Comparison of ENCODE assay signal across 13 cellular contexts in the genomic region with DNA sequence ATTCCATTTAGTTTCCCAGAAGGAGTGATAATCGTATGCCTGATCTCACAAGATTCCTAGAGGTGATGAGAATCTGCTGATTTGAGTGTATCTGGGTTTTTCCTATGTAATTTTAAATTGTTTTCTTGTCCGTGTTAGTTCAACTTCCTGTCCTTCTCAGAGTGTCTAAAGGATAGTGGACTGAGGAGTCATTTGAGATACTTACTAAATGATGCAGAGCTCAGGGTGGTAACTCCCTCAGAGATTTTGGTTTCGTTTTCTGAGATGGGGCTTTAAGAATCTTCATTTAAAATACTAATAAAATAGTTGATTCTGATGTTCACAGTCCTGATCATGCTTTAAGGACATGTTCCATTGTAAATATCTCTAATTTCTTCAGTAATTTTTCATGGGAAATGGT. TPM values are rescaled to one million over a fixed set of nuclear protein-coding genes. Genes with fewer than 3 reads are reported as not detected.
DNase-seq lines count a peak whose midpoint lies in the region; ATAC-seq, FAIRE-seq and TF ChIP-seq lines count a peak whose summit lies in the region.
"Had no signal": no experiment of that assay in that cellular context is flagged by ENCODE, and none has a peak within 500 bp of the region (broad histone marks: within the 10 kb centered on the region; RNA-seq: fewer than 3 reads in every experiment).

No MANE protein-coding gene starts in this region.

- ATAC-seq in stimulated activated naive CD8-positive, alpha-beta T cell treated with anti-CD3 and anti-CD28 coated beads, Interleukin-15, Interleukin-2, amounts not matched to agents 100 U/mL and 50 U/mL, for 24 hours: no peak
- ATAC-seq in HG03064 (IDR thresholded peaks at IDR 0.05; ENCODE audit: low read depth, unreplicated experiment) (peak; percentile 74), GM12878 (peak; percentile 99), sciatic nerve (no peak)

- H3K9me3 Mint-ChIP-seq in stimulated activated naive CD8-positive, alpha-beta T cell treated with anti-CD3 and anti-CD28 coated beads, Interleukin-15, Interleukin-2, amounts not matched to agents 100 ng/mL and 50 ng/mL, for 24 hours: no peaks in the 10 kb centered on the region
- H3K9me3 Mint-ChIP-seq: stimulated activated naive B cell treated with anti-CD40 and anti-IgM and Interleukin-4, amounts not matched to agents 10 μg/mL and 1 μg/mL and 100 μg/mL, for 72 hours had no signal

- in situ Hi-C loops in GM12878 (cut with MboI): no loop called here

- peak overlapping the region; percentile 81 for H3K27ac ChIP-seq in GM12878 (ENCODE audit: control insufficient read depth, insufficient read depth)
- H3K27ac ChIP-seq in dorsolateral prefrontal cortex: no peak overlapping the region
- H3K27ac ChIP-seq: BLaER1, esophagus muscularis mucosa had no signal

- H3K79me2 ChIP-seq in GM12878 (ENCODE audit: control insufficient read depth, insufficient read depth, low read length): peaks cover 3% of the 10 kb centered on the region; the same call in 1 of the 2 replicates

- H3K4me3 Mint-ChIP-seq in stimulated activated naive CD8-positive, alpha-beta T cell treated with anti-CD3 and anti-CD28 coated beads, Interleukin-15, Interleukin-2, amounts not matched to agents 100 ng/mL and 50 ng/mL, for 24 hours: peak overlapping the region; percentile 45
- H3K4me3 Mint-ChIP-seq: stimulated activated naive B cell treated with anti-CD40 and anti-IgM and Interleukin-4, amounts not matched to agents 10 μg/mL and 1 μg/mL and 100 μg/mL, for 72 hours had no signal

- TSS peak; percentile 30 for BruUV-seq in GM12878 (replicated peaks; lab: Mats Ljungman, UMichigan)

- 2% methylated on average over 3 of the region's 3 CpGs for WGBS in GM12878 (ENCODE audit: insufficient coverage, insufficient replicate concordance, low lambda C conversion rate, missing lambda C conversion rate)

- H3K27ac Mint-ChIP-seq in stimulated activated naive CD8-positive, alpha-beta T cell treated with anti-CD3 and anti-CD28 coated beads, Interleukin-15, Interleukin-2, amounts not matched to agents 100 ng/mL and 50 ng/mL, for 24 hours: peak overlapping the region; percentile 68
- H3K27ac Mint-ChIP-seq: stimulated activated naive B cell treated with anti-CD40 and anti-IgM and Interleukin-4, amounts not matched to agents 10 μg/mL and 1 μg/mL and 100 μg/mL, for 72 hours had no signal

- intact Hi-C loops in GM12878 (cut with micrococcal nuclease; ENCODE audit: unreplicated experiment) (no loop called here), sciatic nerve (cut with DNase I) (no loop called here), dorsolateral prefrontal cortex (cut with DNase I) (no loop called here)

- CTCF ChIA-PET in GM12878 (lab: Yijun Ruan, JAX): no interaction called here

- H3K4me1 ChIP-seq in GM12878 (ENCODE audit: control insufficient read depth, insufficient read depth, low read length): peaks cover 5% of the 10 kb centered on the region
- H3K4me1 ChIP-seq: BLaER1, esophagus muscularis mucosa had no signal

- POLR2A ChIA-PET in GM12878 (lab: Charles Lee): interaction anchor here (0.6 to 1.0 kb wide), 3 partner anchors 16 to 392 kb away, joined by 3 to 6 read pairs (median 6); no protein-coding TSS in a partner anchor

- H4K20me1 ChIP-seq in GM12878 (ENCODE audit: control insufficient read depth, insufficient read depth): no peaks in the 10 kb centered on the region
- H4K20me1 ChIP-seq: BLaER1 had no signal

- H3K36me3 ChIP-seq in GM12878 (ENCODE audit: control insufficient read depth in 2 of 2, insufficient read depth in 2 of 2, low read length in 1 of 2): peaks cover 5 to 9% of the 10 kb centered on the region in 2 experiments; a peak in 3 of 4 replicates
- H3K36me3 ChIP-seq: esophagus muscularis mucosa had no signal

- TF ChIP-seq RAD21 in GM12878 (IDR thresholded peaks at IDR 0.05; ENCODE audit: insufficient read depth, low read depth, low read length): no peak

- H3K4me2 ChIP-seq in GM12878 (ENCODE audit: control insufficient read depth, insufficient read depth): peak overlapping the region; percentile 66
- H3K4me2 ChIP-seq: BLaER1 had no signal

- H3K4me3 ChIP-seq in GM12878 (no peak overlapping the region; the same call in 1 of the 2 replicates), dorsolateral prefrontal cortex (no peak overlapping the region)
- H3K4me3 ChIP-seq: BLaER1, esophagus muscularis mucosa, skin epidermis had no signal

- RAD21 ChIA-PET in GM12878 (lab: Charles Lee; ENCODE audit: unreplicated experiment): interaction anchor here (1.0 to 1.6 kb wide), 2 partner anchors 53 to 126 kb away, joined by 3 to 4 read pairs; no protein-coding TSS in a partner anchor

- peak; percentile 93 for FAIRE-seq in GM12878 (lab: Jason Lieb, UNC)
- FAIRE-seq: TTC549 had no signal

- H2AFZ ChIP-seq in GM12878 (ENCODE audit: control insufficient read depth, low read depth, low read length): peak overlapping the region; percentile 85

- TF ChIP-seq CTCF in GM12878 (IDR thresholded peaks at IDR 0.05 in 2 of 3, conservative IDR thresholded peaks at IDR 0.05 in 1 of 3; ENCODE audit: control insufficient read depth in 2 of 3, extremely low read depth in 1 of 3, insufficient read depth in 1 of 3, low read depth in 3 of 3, low read length in 3 of 3) (no peak), dorsolateral prefrontal cortex (IDR thresholded peaks at IDR 0.05 in 54 of 56, conservative IDR thresholded peaks at IDR 0.05 in 2 of 56; ENCODE audit: low read depth in 1 of 56, partially characterized antibody in 56 of 56) (no peak)

- H3K27me3 ChIP-seq in GM12878 (replicated peaks in 1 of 2; ENCODE audit: control insufficient read depth in 2 of 2, insufficient read depth in 2 of 2, low read length in 1 of 2) (no peaks in the 10 kb centered on the region), dorsolateral prefrontal cortex (no peaks in the 10 kb centered on the region)
- H3K27me3 ChIP-seq: BLaER1, esophagus muscularis mucosa had no signal

- peaks cover 5% of the 10 kb centered on the region for H3K4me1 Mint-ChIP-seq in stimulated activated naive CD8-positive, alpha-beta T cell treated with anti-CD3 and anti-CD28 coated beads, Interleukin-15, Interleukin-2, amounts not matched to agents 100 ng/mL and 50 ng/mL, for 24 hours (ENCODE audit: low read depth)

- no peak for TF ChIP-seq EP300 in GM12878 (IDR thresholded peaks at IDR 0.05; ENCODE audit: borderline replicate concordance in 1 of 2, control insufficient read depth in 1 of 2, low read depth in 2 of 2, low read length in 2 of 2)

- H3K9ac ChIP-seq in GM12878 (ENCODE audit: control insufficient read depth, insufficient read depth, low read length): peak overlapping the region; percentile 28; the same call in 1 of the 2 replicates
- H3K9ac ChIP-seq: BLaER1 had no signal

- no peak for TF ChIP-seq POLR2A in GM12878 (IDR thresholded peaks at IDR 0.05; ENCODE audit: low read depth, low read length)

- H3K9me3 ChIP-seq in GM12878 (replicated peaks; ENCODE audit: control insufficient read depth, insufficient read depth, low read length): no peaks in the 10 kb centered on the region
- H3K9me3 ChIP-seq: BLaER1, esophagus muscularis mucosa had no signal

- H3K27me3 Mint-ChIP-seq in stimulated activated naive CD8-positive, alpha-beta T cell treated with anti-CD3 and anti-CD28 coated beads, Interleukin-15, Interleukin-2, amounts not matched to agents 100 ng/mL and 50 ng/mL, for 24 hours: no peaks in the 10 kb centered on the region
- H3K27me3 Mint-ChIP-seq: stimulated activated naive B cell treated with anti-CD40 and anti-IgM and Interleukin-4, amounts not matched to agents 10 μg/mL and 1 μg/mL and 100 μg/mL, for 72 hours had no signal

- no peak for DNase-seq in stimulated activated naive CD8-positive, alpha-beta T cell treated with anti-CD3 and anti-CD28 coated beads, Interleukin-15, Interleukin-2, amounts not matched to agents 100 U/mL and 50 U/mL, for 24 hours
- DNase-seq in GM12878 (ENCODE audit: low read depth, low spot score) (peak; percentile 13), dedifferentiated amniotic fluid mesenchymal stem cell (ENCODE audit: extremely low spot score) (no peak), sciatic nerve (ENCODE audit: low spot score) (no peak), dorsolateral prefrontal cortex (no peak), HUDEP-2 (lab: John Stamatoyannopoulos, UW; ENCODE audit: unreplicated experiment in 76 of 76) (no peak)
- DNase-seq: stimulated activated naive B cell treated with anti-CD40 and anti-IgM and Interleukin-4, amounts not matched to agents 10 μg/mL and 1 μg/mL and 100 μg/mL, for 72 hours had no signal

- H3K36me3 Mint-ChIP-seq in stimulated activated naive CD8-positive, alpha-beta T cell treated with anti-CD3 and anti-CD28 coated beads, Interleukin-15, Interleukin-2, amounts not matched to agents 100 ng/mL and 50 ng/mL, for 24 hours (ENCODE audit: low read depth): peaks cover 72% of the 10 kb centered on the region

- SMC1A ChIA-PET in GM12878 (lab: Charles Lee; ENCODE audit: uncharacterized antibody, unreplicated experiment): interaction anchor here (0.8 to 1.2 kb wide), 3 partner anchors 21 to 196 kb away, joined by 3 read pairs; no protein-coding TSS in a partner anchor

TF ChIP-seq in GM12878, 131 proteins besides CTCF, POLR2A, EP300 and RAD21 (continues in another document):
- TF ChIP-seq MXI1 (IDR thresholded peaks at IDR 0.05; ENCODE audit: low read depth, low read length): 0 out of 2 replicates have a peak, but pooled peaks have one; percentile 19

RNA-seq across cellular contexts. Expression of a gene that starts 30.3 kb away (rescaled TPM):
- 32.3 and 34.2 TPM in 2 replicates for total RNA-seq in GM12878 (2013; cell fraction: nucleolus; rRNA removed)
- total RNA-seq in GM12878 (2014; rRNA removed): 41.9 and 50.9 TPM in 2 replicates
- total RNA-seq in GM12878 (2014; rRNA removed; fragmentation: Illumina TruSeq; extraction: Trizol): 53.5 and 56.9 TPM in 2 replicates
- 36.6 and 38.7 TPM in 2 replicates for total RNA-seq in GM12878 (2021)
- polyA plus RNA-seq in GM12878 (2011; ENCODE audit: low read depth): 14.1 TPM
- polyA plus RNA-seq in GM12878 (2011; rRNA removed): 52.1 and 74.5 TPM in 2 replicates
- 18.6 and 18.8 TPM in 2 replicates for polyA plus RNA-seq in GM12878 (2011; cell fraction: cytosol; rRNA removed)
- polyA plus RNA-seq in GM12878 (2011; cell fraction: nucleus; rRNA removed): 27.8 and 33.0 TPM in 2 replicates
- polyA plus RNA-seq in GM12878 (2012): 16.7 and 19.4 TPM in 2 replicates
- 62.4 and 73.9 TPM in 2 replicates for polyA plus RNA-seq in GM12878 (2014; fragmentation: Illumina TruSeq; extraction: Trizol)
- 10 to 100 TPM; 49.9 to 51.1 TPM for polyA plus RNA-seq in GM12878 (2014; fragmentation: Nextera tagmentation; extraction: Ambion mirVana)
- polyA plus RNA-seq in GM12878 (2014; rRNA removed): 43.2 and 46.4 TPM in 2 replicates
- polyA plus RNA-seq in GM12878 (2016; fragmentation: Nextera tagmentation; extraction: Ambion mirVana): 10 to 100 TPM; 79.9 to 80.3 TPM
- polyA minus RNA-seq in GM12878 (2011; rRNA and poly(A)+ RNA removed): 19.6 and 29.6 TPM in 2 replicates
- polyA minus RNA-seq in GM12878 (2011; cell fraction: cytosol; rRNA and poly(A)+ RNA removed): 13.1 and 14.6 TPM in 2 replicates
- polyA minus RNA-seq in GM12878 (2011; cell fraction: nucleus; rRNA and poly(A)+ RNA removed): 10.3 and 23.8 TPM in 2 replicates
- total RNA-seq in sciatic nerve: 0.49 TPM
- total RNA-seq in dorsolateral prefrontal cortex: 1 to 10 TPM in 3 of 120 experiments, under 1 TPM in 28, not detected in 89; 0.22 to 1.8 (median 0.47) TPM

Comparison
In these comparisons a context has a peak if more than half of its experiments do, and no peak if none do; other contexts are left out.
1. ATAC-seq: peak in HG03064 (single experiment) and GM12878 (single experiment); none in stimulated activated naive CD8-positive, alpha-beta T cell treated with anti-CD3 and anti-CD28 coated beads, Interleukin-15, Interleukin-2, amounts not matched to agents 100 U/mL and 50 U/mL, for 24 hours (single experiment) and sciatic nerve (single experiment).
2. RNA of a gene that starts 30.3 kb away (total RNA-seq): 32.3 to 56.9 TPM in GM12878; 0.49 TPM in sciatic nerve (single experiment) and 0.22 to 1.8 TPM in dorsolateral prefrontal cortex; every median in the first group is over 10 times any median in the second.